19 cellular contexts compared by ENCODE assay signal in genomic region chr1:207081106-207081505, GRCh38. TPM values are rescaled to one million over a fixed set of nuclear protein-coding genes. Genes with fewer than 3 reads are reported as not detected.
DNase-seq lines count a peak whose midpoint lies in the region; FAIRE-seq and TF ChIP-seq lines count a peak whose summit lies in the region.
"Had no signal": no experiment of that assay in that cellular context is flagged by ENCODE, and none has a peak within 500 bp of the region (broad histone marks: within the 10 kb centered on the region; RNA-seq: fewer than 3 reads in every experiment).

No MANE protein-coding gene starts in this region.

- TF ChIP-seq CTCF in LNCaP clone FGC (IDR thresholded peaks at IDR 0.05; ENCODE audit: control insufficient read depth, extremely low read depth, insufficient read depth) (no peak), bronchial epithelial cell (IDR thresholded peaks at IDR 0.05; ENCODE audit: insufficient read depth, low read length, severe bottlenecking) (no peak), mammary epithelial cell (conservative IDR thresholded peaks at IDR 0.05 in 1 of 2, IDR thresholded peaks at IDR 0.05 in 1 of 2; ENCODE audit: extremely low read depth in 1 of 2, insufficient read depth in 1 of 2, low read depth in 1 of 2, low read length in 2 of 2) (no peak)

- WGBS in small intestine, 3 donors: 22 to 47% (median 27%) methylated on average over 2 of the region's 2 CpGs
- 88% methylated on average over 2 of the region's 2 CpGs for WGBS in mammary epithelial cell (ENCODE audit: low coverage, missing lambda C conversion rate)

- no TSS peak for BruUV-seq in mammary epithelial cell (replicated peaks; lab: Mats Ljungman, UMichigan)

- intact Hi-C loops in mammary epithelial cell (cut with micrococcal nuclease): loop anchor here (5.0 kb wide), 1 partner anchor 241 kb away; the partner anchor contains the start of gene CD55

- H3K36me3 ChIP-seq in bronchial epithelial cell (ENCODE audit: control insufficient read depth, insufficient read depth, low read length) (no peaks in the 10 kb centered on the region), small intestine (ENCODE audit: control insufficient read depth in 2 of 2, insufficient read depth in 2 of 2, low read length in 2 of 2) (peaks cover 3 to 10% of the 10 kb centered on the region in 2 donors), mammary epithelial cell (ENCODE audit: insufficient read depth, low read length) (peaks cover 2% of the 10 kb centered on the region)
- H3K36me3 ChIP-seq: HAP-1 had no signal

- H3K9me3 ChIP-seq in small intestine (ENCODE audit: control insufficient read depth, low read depth) (no peaks in the 10 kb centered on the region), mammary epithelial cell (replicated peaks; ENCODE audit: insufficient read depth, low read length) (no peaks in the 10 kb centered on the region)
- H3K9me3 ChIP-seq: Caco-2, HAP-1 had no signal

- DNase-seq in NCI-H748 (lab: John Stamatoyannopoulos, UW; ENCODE audit: unreplicated experiment): peak; percentile 2
- no peak for DNase-seq in NCI-H748 treated with DMSO at 0.1 percent for 48 hours (lab: John Stamatoyannopoulos, UW)
- peak; percentile 8 for DNase-seq in LNCaP clone FGC (ENCODE audit: low read depth)
- DNase-seq in bronchial epithelial cell (ENCODE audit: low read depth): peak; percentile 6
- peak; percentile 43 for DNase-seq in small intestine
- no peak for DNase-seq in mammary epithelial cell
- DNase-seq in AML-193 (lab: John Stamatoyannopoulos, UW): no peak
- DNase-seq: ACHN; Caco-2; CD4-positive, alpha-beta T cell; GM23248 had no signal

- no peak overlapping the region for H3K4me2 ChIP-seq in mammary epithelial cell (ENCODE audit: insufficient read depth, low read depth, low read length)

- H3K27ac ChIP-seq in small intestine (ENCODE audit: low read depth in 1 of 2, low read length in 1 of 2): no peak overlapping the region
- H3K27ac ChIP-seq in mammary epithelial cell (ENCODE audit: insufficient read depth, low read depth, low read length): no peak overlapping the region
- H3K27ac ChIP-seq: C4-2B, GM23248 had no signal

- H3K4me3 ChIP-seq in LNCaP clone FGC (ENCODE audit: low read depth, low read length): no peak overlapping the region
- no peak overlapping the region for H3K4me3 ChIP-seq in bronchial epithelial cell (ENCODE audit: low read depth, low read length)
- H3K4me3 ChIP-seq in small intestine (ENCODE audit: low read depth in 1 of 2, low read length in 2 of 2): no peak overlapping the region
- H3K4me3 ChIP-seq in mammary epithelial cell (replicated peaks in 1 of 3; ENCODE audit: insufficient read depth in 1 of 3, low read depth in 2 of 3, low read length in 3 of 3): no peak overlapping the region
- H3K4me3 ChIP-seq: GM23248, HAP-1 had no signal

- FAIRE-seq in bronchial epithelial cell (lab: Jason Lieb, UNC) (no peak), small intestine (lab: Jason Lieb, UNC) (no peak)
- FAIRE-seq: D721Med, GM12891, GM18507 had no signal

- H4K20me1 ChIP-seq in mammary epithelial cell (ENCODE audit: insufficient read depth, low read length): no peaks in the 10 kb centered on the region

- CTCF ChIA-PET in mammary epithelial cell (lab: Charles Lee; ENCODE audit: low non-redundant PET): no interaction called here

- H3K4me1 ChIP-seq in small intestine (ENCODE audit: control insufficient read depth in 2 of 2, insufficient read depth in 1 of 2, low read depth in 1 of 2, low read length in 1 of 2) (peaks cover 0 to 2% of the 10 kb centered on the region in 2 donors), mammary epithelial cell (ENCODE audit: insufficient read depth, low read length) (peaks cover 15% of the 10 kb centered on the region)

- H3K79me2 ChIP-seq in mammary epithelial cell (ENCODE audit: insufficient read depth, low read length): no peaks in the 10 kb centered on the region

- H2AFZ ChIP-seq in mammary epithelial cell (ENCODE audit: low read depth, low read length): no peak overlapping the region
- H2AFZ ChIP-seq: GM23248 had no signal

- H3K27me3 ChIP-seq in bronchial epithelial cell (ENCODE audit: control insufficient read depth, insufficient read depth, low read length) (no peaks in the 10 kb centered on the region), small intestine (ENCODE audit: control insufficient read depth in 2 of 2, insufficient read depth in 2 of 2, low read length in 2 of 2) (no peaks in the 10 kb centered on the region), mammary epithelial cell (ENCODE audit: insufficient read depth, low read length) (no peaks in the 10 kb centered on the region)

- dilution Hi-C loops in mammary epithelial cell (cut with HindIII; ENCODE audit: low sequenced_read_pairs): loop anchor here (5.0 kb wide), 1 partner anchor 321 kb away; no protein-coding TSS in a partner anchor

- in situ Hi-C loops in mammary epithelial cell (cut with MboI; ENCODE audit: low sequenced_read_pairs in 2 of 2): loop anchor here in 1 of 2 donors (25.0 kb wide), 1 partner anchor 406 kb away; the partner anchor contains the start of gene CR1

- H3K9ac ChIP-seq in mammary epithelial cell (ENCODE audit: insufficient read depth, low read length): no peak overlapping the region
- H3K9ac ChIP-seq: GM23248 had no signal

RNA-seq across cellular contexts. Expression of gene C4BPB, which starts 7.6 kb away (rescaled TPM):
- not detected in 2 replicates for total RNA-seq in bronchial epithelial cell
- 10 to 100 TPM in 2 of 3 donors, 1 to 10 TPM in 1; 8.6 to 27.3 (median 17.2) TPM for polyA plus RNA-seq in small intestine
- not detected for total RNA-seq in mammary epithelial cell
- polyA plus RNA-seq in mammary epithelial cell: not detected
- not detected for polyA minus RNA-seq in mammary epithelial cell
- total RNA-seq: GM23248, H4 had no signal
- polyA plus RNA-seq: BJ, GM23248 had no signal

RNA-seq across cellular contexts. Expression of gene C4BPA, which starts 22.9 kb away (rescaled TPM):
- total RNA-seq in bronchial epithelial cell (not detected in 2 replicates), mammary epithelial cell (not detected)
- polyA plus RNA-seq in small intestine (under 1 TPM in 2 of 3 donors, not detected in 1; 0.07 to 0.22 TPM), mammary epithelial cell (not detected)
- not detected for polyA minus RNA-seq in mammary epithelial cell
- total RNA-seq: A172; CD4-positive, alpha-beta T cell; GM23248 had no signal
- polyA plus RNA-seq: BJ, GM23248 had no signal

RNA-seq across cellular contexts. Expression of gene PFKFB2, which starts 28.0 kb away (rescaled TPM):
- total RNA-seq in bronchial epithelial cell (36.9 and 63.2 TPM in 2 replicates), mammary epithelial cell (10 to 100 TPM; 34.4 to 38.7 TPM)
- polyA plus RNA-seq in small intestine (10 to 100 TPM; 20.0 to 38.5 (median 23.4) TPM), mammary epithelial cell (6.5 TPM)
- polyA minus RNA-seq in mammary epithelial cell: 51.3 TPM

RNA-seq across cellular contexts. Expression of gene YOD1, which starts 30.1 kb away (rescaled TPM):
- total RNA-seq in bronchial epithelial cell (12.8 and 15.3 TPM in 2 replicates), mammary epithelial cell (10 to 100 TPM in 1 of 2 donors, 1 to 10 TPM in 1; 9.0 to 19.7 TPM)
- polyA plus RNA-seq in small intestine (1 to 10 TPM; 1.9 to 2.7 (median 2.7) TPM), mammary epithelial cell (2.3 TPM)
- polyA minus RNA-seq in mammary epithelial cell: 6.5 TPM

RNA-seq across cellular contexts. Expression of gene C1orf116, which starts 48.5 kb away (rescaled TPM):
- total RNA-seq in bronchial epithelial cell (20.0 and 29.6 TPM in 2 replicates), mammary epithelial cell (100 to 1,000 TPM in 1 of 2 donors, 10 to 100 TPM in 1; 94.0 to 129 TPM)
- polyA plus RNA-seq in small intestine (10 to 100 TPM in 2 of 3 donors, 1 to 10 TPM in 1; 9.8 to 29.7 (median 18.9) TPM), mammary epithelial cell (47.0 TPM)
- polyA minus RNA-seq in mammary epithelial cell: 110 TPM
- total RNA-seq: GM23248, H4 had no signal
- polyA plus RNA-seq: BJ, GM23248 had no signal

Comparison
In these comparisons a context has a peak if more than half of its experiments do, and no peak if none do; other contexts are left out.
1. DNase-seq: peak in NCI-H748 (single experiment), LNCaP clone FGC (single experiment), bronchial epithelial cell (single experiment) and small intestine (single experiment); none in NCI-H748 treated with DMSO at 0.1 percent for 48 hours (single experiment), mammary epithelial cell (single experiment) and AML-193 (0 of 2).